In the genomic region with DNA sequence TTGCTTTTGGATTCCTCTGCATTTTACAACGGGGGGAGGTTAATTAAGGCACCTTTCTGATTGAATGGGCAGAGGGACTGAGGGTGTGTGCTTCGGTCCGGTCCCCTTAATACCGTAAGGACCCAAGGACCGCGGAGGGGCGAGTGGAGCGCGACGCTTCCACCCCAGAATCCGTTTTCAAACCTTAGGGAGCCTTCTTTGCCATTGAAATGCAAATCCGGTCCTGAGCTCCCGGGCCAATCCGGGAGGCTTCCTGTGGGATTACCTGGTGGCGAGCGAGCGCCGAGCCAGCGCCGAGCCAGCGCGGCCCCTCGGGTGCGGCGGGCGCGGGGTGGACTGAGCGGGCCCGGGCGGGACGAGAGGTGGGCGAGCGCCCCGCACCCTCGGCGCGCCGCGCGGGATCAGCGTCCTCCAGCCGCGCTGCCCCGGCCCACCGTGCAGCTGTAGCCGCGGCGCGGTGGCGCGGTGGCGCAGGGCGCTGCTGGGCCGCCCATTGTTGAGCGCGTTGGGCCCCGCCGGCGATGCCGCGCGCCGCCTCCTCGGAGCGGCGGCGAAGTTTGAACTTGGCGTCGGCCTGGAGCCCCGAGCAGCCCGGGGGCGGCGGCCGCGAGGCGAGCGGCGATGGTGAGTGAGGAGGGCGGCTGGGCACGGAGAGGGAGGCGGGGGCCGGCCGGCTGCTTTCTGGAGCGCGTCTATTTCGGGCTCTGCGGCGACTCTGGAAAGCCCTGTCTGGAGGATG, we compare ENCODE assay signal across 2 cellular contexts.
TF ChIP-seq lines count a peak whose summit lies in the region.

No MANE protein-coding gene starts in this region.

TF ChIP-seq in IMR-90, 13 proteins besides CTCF, POLR2A, EP300 and RAD21:
- TF ChIP-seq, protein P1, sequence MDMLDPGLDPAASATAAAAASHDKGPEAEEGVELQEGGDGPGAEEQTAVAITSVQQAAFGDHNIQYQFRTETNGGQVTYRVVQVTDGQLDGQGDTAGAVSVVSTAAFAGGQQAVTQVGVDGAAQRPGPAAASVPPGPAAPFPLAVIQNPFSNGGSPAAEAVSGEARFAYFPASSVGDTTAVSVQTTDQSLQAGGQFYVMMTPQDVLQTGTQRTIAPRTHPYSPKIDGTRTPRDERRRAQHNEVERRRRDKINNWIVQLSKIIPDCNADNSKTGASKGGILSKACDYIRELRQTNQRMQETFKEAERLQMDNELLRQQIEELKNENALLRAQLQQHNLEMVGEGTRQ (IDR thresholded peaks at IDR 0.05; ENCODE audit: low read depth, low read length) = no peak
- no peak for TF ChIP-seq FOS (IDR thresholded peaks at IDR 0.05; ENCODE audit: low read depth, low read length)
- peak; percentile 63 for TF ChIP-seq MXI1 (IDR thresholded peaks at IDR 0.05; ENCODE audit: borderline replicate concordance, low read depth, low read length)
- no peak for TF ChIP-seq CEBPB (IDR thresholded peaks at IDR 0.05; ENCODE audit: low read depth, low read length)
- no peak for TF ChIP-seq ELK1 (IDR thresholded peaks at IDR 0.05; ENCODE audit: borderline replicate concordance, low read depth, low read length)
TF ChIP-seq in IMR-90: peak in this region for 1.

TF ChIP-seq in neural cell, 6 proteins besides CTCF, POLR2A, EP300 and RAD21 (continued from another document):
- TF ChIP-seq, protein P2, sequence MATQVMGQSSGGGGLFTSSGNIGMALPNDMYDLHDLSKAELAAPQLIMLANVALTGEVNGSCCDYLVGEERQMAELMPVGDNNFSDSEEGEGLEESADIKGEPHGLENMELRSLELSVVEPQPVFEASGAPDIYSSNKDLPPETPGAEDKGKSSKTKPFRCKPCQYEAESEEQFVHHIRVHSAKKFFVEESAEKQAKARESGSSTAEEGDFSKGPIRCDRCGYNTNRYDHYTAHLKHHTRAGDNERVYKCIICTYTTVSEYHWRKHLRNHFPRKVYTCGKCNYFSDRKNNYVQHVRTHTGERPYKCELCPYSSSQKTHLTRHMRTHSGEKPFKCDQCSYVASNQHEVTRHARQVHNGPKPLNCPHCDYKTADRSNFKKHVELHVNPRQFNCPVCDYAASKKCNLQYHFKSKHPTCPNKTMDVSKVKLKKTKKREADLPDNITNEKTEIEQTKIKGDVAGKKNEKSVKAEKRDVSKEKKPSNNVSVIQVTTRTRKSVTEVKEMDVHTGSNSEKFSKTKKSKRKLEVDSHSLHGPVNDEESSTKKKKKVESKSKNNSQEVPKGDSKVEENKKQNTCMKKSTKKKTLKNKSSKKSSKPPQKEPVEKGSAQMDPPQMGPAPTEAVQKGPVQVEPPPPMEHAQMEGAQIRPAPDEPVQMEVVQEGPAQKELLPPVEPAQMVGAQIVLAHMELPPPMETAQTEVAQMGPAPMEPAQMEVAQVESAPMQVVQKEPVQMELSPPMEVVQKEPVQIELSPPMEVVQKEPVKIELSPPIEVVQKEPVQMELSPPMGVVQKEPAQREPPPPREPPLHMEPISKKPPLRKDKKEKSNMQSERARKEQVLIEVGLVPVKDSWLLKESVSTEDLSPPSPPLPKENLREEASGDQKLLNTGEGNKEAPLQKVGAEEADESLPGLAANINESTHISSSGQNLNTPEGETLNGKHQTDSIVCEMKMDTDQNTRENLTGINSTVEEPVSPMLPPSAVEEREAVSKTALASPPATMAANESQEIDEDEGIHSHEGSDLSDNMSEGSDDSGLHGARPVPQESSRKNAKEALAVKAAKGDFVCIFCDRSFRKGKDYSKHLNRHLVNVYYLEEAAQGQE (IDR thresholded peaks at IDR 0.05; ENCODE audit: borderline replicate concordance) = peak; percentile 22
- TF ChIP-seq POLR2AphosphoS5 (IDR thresholded peaks at IDR 0.05) = peak; percentile 9
- TF ChIP-seq MXI1 (conservative IDR thresholded peaks at IDR 0.05; ENCODE audit: poor library complexity, severe bottlenecking) = peak; percentile 51
- TF ChIP-seq TAF1 (IDR thresholded peaks at IDR 0.05; ENCODE audit: low read depth) = peak; percentile 34
- no peak for TF ChIP-seq SMC3 (conservative IDR thresholded peaks at IDR 0.05; ENCODE audit: poor library complexity)
